Comparison of ENCODE assay signal across 19 cellular contexts in the genomic region with DNA sequence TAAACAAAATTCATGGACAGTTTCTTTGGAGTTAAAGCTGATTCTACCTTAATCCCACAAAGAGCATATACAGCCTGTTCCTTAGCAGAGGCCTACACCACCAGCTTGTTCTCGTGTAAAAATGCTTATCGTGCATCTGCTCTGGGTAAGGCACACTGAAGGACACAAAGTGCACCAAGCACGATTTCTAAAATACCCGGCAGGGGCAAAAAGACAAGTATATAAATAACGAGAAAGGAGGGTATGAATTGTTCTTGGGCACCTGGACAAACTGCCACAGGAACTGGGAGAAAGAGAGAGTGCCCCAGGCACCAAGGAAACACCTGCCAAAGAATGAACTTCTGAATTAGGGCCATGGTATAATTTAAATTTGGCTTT.
"Had no signal": no experiment of that assay in that cellular context is flagged by ENCODE, and none has a peak within 500 bp of the region (broad histone marks: within the 10 kb centered on the region; RNA-seq: fewer than 3 reads in every experiment).

No MANE protein-coding gene starts in this region.

- H3K27ac Mint-ChIP-seq: nephron progenitor cell had no signal

- H3K27me3 Mint-ChIP-seq: naive thymus-derived CD4-positive, alpha-beta T cell; stimulated activated naive CD8-positive, alpha-beta T cell treated with anti-CD3 and anti-CD28 coated beads, Interleukin-15, amount 100 ng/mL, for 72 hours had no signal

- H3K27ac ChIP-seq: coronary artery, psoas muscle, testis, tibial nerve, upper lobe of right lung, vagina had no signal

- H3K27me3 ChIP-seq: testis, tibial nerve, upper lobe of right lung, vagina had no signal

- H3K4me1 ChIP-seq: psoas muscle, testis, tibial nerve, upper lobe of right lung, vagina had no signal

- DNase-seq: effector CD4-positive, alpha-beta T cell; immature natural killer cell; kidney; left colon; mammary epithelial cell; naive thymus-derived CD4-positive, alpha-beta T cell; nephron progenitor cell; psoas muscle; retina; small intestine; stimulated activated CD4-positive, alpha-beta T cell treated with anti-CD3 and anti-CD28 coated beads, Interleukin-12 subunit alpha, Interleukin-12 subunit beta, amount 100 ng/mL, for 4 hours; stimulated activated CD4-positive, alpha-beta T cell treated with anti-CD3 and anti-CD28 coated beads, Interleukin-2, amount 100 ng/mL, for 48 hours; stimulated activated naive CD8-positive, alpha-beta T cell treated with anti-CD3 and anti-CD28 coated beads, Interleukin-15, amount 100 ng/mL, for 72 hours; testis; upper lobe of right lung had no signal

- H3K4me3 ChIP-seq: coronary artery, psoas muscle, testis, tibial nerve, upper lobe of right lung, vagina had no signal

- H3K9me3 ChIP-seq: psoas muscle, testis, tibial nerve, upper lobe of right lung, vagina had no signal

- ATAC-seq: esophagus mucosa; left colon; naive thymus-derived CD4-positive, alpha-beta T cell; stimulated activated naive CD8-positive, alpha-beta T cell treated with anti-CD3 and anti-CD28 coated beads, Interleukin-15, amount 100 ng/mL, for 72 hours; upper lobe of right lung had no signal

- H3K4me1 Mint-ChIP-seq: stimulated activated naive CD8-positive, alpha-beta T cell treated with anti-CD3 and anti-CD28 coated beads, Interleukin-15, amount 100 ng/mL, for 72 hours had no signal

- H3K4me3 Mint-ChIP-seq: immature natural killer cell; naive thymus-derived CD4-positive, alpha-beta T cell; nephron progenitor cell; stimulated activated naive CD8-positive, alpha-beta T cell treated with anti-CD3 and anti-CD28 coated beads, Interleukin-15, amount 100 ng/mL, for 72 hours had no signal

- H3K9me3 Mint-ChIP-seq: immature natural killer cell; naive thymus-derived CD4-positive, alpha-beta T cell; nephron progenitor cell; stimulated activated naive CD8-positive, alpha-beta T cell treated with anti-CD3 and anti-CD28 coated beads, Interleukin-15, amount 100 ng/mL, for 72 hours had no signal
